ENCODE assay signal across 10 cellular contexts in the genomic region with DNA sequence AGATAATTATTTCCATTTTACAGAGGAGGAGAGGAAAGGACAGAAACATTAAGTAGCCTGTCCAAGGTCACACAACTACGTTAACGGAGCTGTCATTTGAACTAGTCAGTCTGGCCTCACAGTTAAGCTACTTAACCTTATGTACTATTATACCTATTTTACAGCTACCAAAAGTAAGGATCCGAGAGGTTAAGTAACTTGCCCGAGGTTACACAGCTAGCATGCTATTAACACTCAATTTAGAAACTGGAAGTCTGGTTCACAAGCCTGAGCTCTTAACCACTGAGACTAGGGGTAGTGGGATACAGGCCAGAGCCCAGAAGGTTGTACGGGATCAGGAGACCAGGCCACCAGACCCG. TPM values are rescaled to one million over a fixed set of nuclear protein-coding genes. Genes with fewer than 3 reads are reported as not detected.
DNase-seq lines count a peak whose midpoint lies in the region; ATAC-seq, FAIRE-seq and TF ChIP-seq lines count a peak whose summit lies in the region.
"Had no signal": no experiment of that assay in that cellular context is flagged by ENCODE, and none has a peak within 500 bp of the region (broad histone marks: within the 10 kb centered on the region; RNA-seq: fewer than 3 reads in every experiment).

No MANE protein-coding gene starts in this region.

- RAD21 ChIA-PET in GM12878 (lab: Charles Lee; ENCODE audit: unreplicated experiment), result interaction anchor here (1.1 to 2.3 kb wide), 9 partner anchors 9 to 74 kb away, joined by 4 to 20 read pairs (median 5); a partner anchor contains a TSS

- CTCF ChIA-PET in activated naive CD4-positive, alpha-beta T cell treated with anti-CD3 and anti-CD28 coated beads for 36 hours (lab: Charles Lee), result interaction anchor here (0.5 to 2.7 kb wide), 10 partner anchors 10 to 73 kb away, joined by 3 to 17 read pairs (median 7); a partner anchor contains a TSS
- CTCF ChIA-PET in GM12878 (lab: Yijun Ruan, JAX), result interaction anchor here (0.9 to 3.4 kb wide), 12 partner anchors 9 to 88 kb away, joined by 3 to 40 read pairs (median 4); a partner anchor contains a TSS

- intact Hi-C loops in activated naive CD4-positive, alpha-beta T cell treated with anti-CD3 and anti-CD28 coated beads for 36 hours (cut with micrococcal nuclease), result loop anchor here (1.0 to 5.0 kb wide), 6 partner anchors 9 to 572 kb away; a partner anchor contains a TSS
- intact Hi-C loops in GM12878 (cut with micrococcal nuclease; ENCODE audit: unreplicated experiment), result no loop called here

- peak overlapping the region; percentile 89 for H3K4me2 ChIP-seq in GM12878 (ENCODE audit: control insufficient read depth, insufficient read depth)

- peak overlapping the region; percentile 70 for H3K27ac ChIP-seq in GM12878 (ENCODE audit: control insufficient read depth, insufficient read depth)
- peak overlapping the region; percentile 92 to 99 for H3K27ac ChIP-seq in lung (ENCODE audit: low read depth in 1 of 2, low read length in 1 of 2)
- H3K27ac ChIP-seq in upper lobe of left lung, result peak overlapping the region; percentile 91 to 96 (median 96)

- peak overlapping the region; percentile 87 for H2AFZ ChIP-seq in GM12878 (ENCODE audit: control insufficient read depth, low read depth, low read length)

- peaks cover 20% of the 10 kb centered on the region for H3K36me3 Mint-ChIP-seq in activated naive CD4-positive, alpha-beta T cell treated with anti-CD3 and anti-CD28 coated beads for 36 hours (ENCODE audit: low read depth)

- peak overlapping the region; percentile 99 for H3K27ac Mint-ChIP-seq in activated naive CD4-positive, alpha-beta T cell treated with anti-CD3 and anti-CD28 coated beads for 36 hours

- H3K9ac ChIP-seq in GM12878 (ENCODE audit: control insufficient read depth, insufficient read depth, low read length), result peak overlapping the region; percentile 77

- SMC1A ChIA-PET in GM12878 (lab: Charles Lee; ENCODE audit: uncharacterized antibody, unreplicated experiment), result interaction anchor here (0.8 to 2.5 kb wide), 14 partner anchors 10 to 71 kb away, joined by 3 to 16 read pairs (median 6); a partner anchor contains a TSS

- H3K4me1 ChIP-seq in GM12878 (ENCODE audit: control insufficient read depth, insufficient read depth, low read length) (peaks cover 38% of the 10 kb centered on the region), lung (ENCODE audit: control insufficient read depth in 2 of 2, insufficient read depth in 2 of 2, low read length in 2 of 2) (peaks cover 0 to 24% of the 10 kb centered on the region in 2 donors), upper lobe of left lung (peaks cover 45 to 54% (median 45%) of the 10 kb centered on the region in 4 donors)

- BruUV-seq in GM12878 (replicated peaks; lab: Mats Ljungman, UMichigan), result no TSS peak

- peak; percentile 31 for FAIRE-seq in GM12878 (lab: Jason Lieb, UNC)
- FAIRE-seq: colon had no signal

- in situ Hi-C loops in GM12878 (cut with MboI), result no loop called here

- H4K20me1 ChIP-seq in GM12878 (ENCODE audit: control insufficient read depth, insufficient read depth), result 0 out of 2 replicates have a peak, but pooled peaks cover under 1% of the 10 kb centered on the region

- H3K4me1 Mint-ChIP-seq in activated naive CD4-positive, alpha-beta T cell treated with anti-CD3 and anti-CD28 coated beads for 36 hours (ENCODE audit: low read depth), result peaks cover 51% of the 10 kb centered on the region

- TF ChIP-seq EP300 in GM12878 (IDR thresholded peaks at IDR 0.05; ENCODE audit: borderline replicate concordance in 1 of 2, control insufficient read depth in 1 of 2, low read depth in 2 of 2, low read length in 2 of 2) (no peak), upper lobe of left lung (IDR thresholded peaks at IDR 0.05) (no peak)

- H3K79me2 ChIP-seq in GM12878 (ENCODE audit: control insufficient read depth, insufficient read depth, low read length), result peaks cover 23% of the 10 kb centered on the region

- DNase-seq in activated naive CD4-positive, alpha-beta T cell treated with anti-CD3 and anti-CD28 coated beads for 36 hours, result no peak
- DNase-seq in activated naive CD4-positive, alpha-beta T cell treated with anti-CD3 and anti-CD28 coated beads, Interleukin-2, amount 50 U/mL, for 16 hours, result no peak
- DNase-seq in GM12878 (ENCODE audit: low read depth, low spot score), result no peak
- no peak for DNase-seq in lung (ENCODE audit: low spot score)
- no peak for DNase-seq in upper lobe of left lung
- DNase-seq in midbrain (lab: John Stamatoyannopoulos, UW), result no peak

- TF ChIP-seq CTCF in GM12878 (IDR thresholded peaks at IDR 0.05 in 2 of 3, conservative IDR thresholded peaks at IDR 0.05 in 1 of 3; ENCODE audit: control insufficient read depth in 2 of 3, extremely low read depth in 1 of 3, insufficient read depth in 1 of 3, low read depth in 3 of 3, low read length in 3 of 3) (no peak), lung (IDR thresholded peaks at IDR 0.05; ENCODE audit: control extremely low read depth, extremely low read depth) (no peak), upper lobe of left lung (IDR thresholded peaks at IDR 0.05) (no peak)

- H3K27me3 Mint-ChIP-seq in activated naive CD4-positive, alpha-beta T cell treated with anti-CD3 and anti-CD28 coated beads for 36 hours (ENCODE audit: low read depth), result no peaks in the 10 kb centered on the region

- H3K9me3 Mint-ChIP-seq in activated naive CD4-positive, alpha-beta T cell treated with anti-CD3 and anti-CD28 coated beads for 36 hours, result no peaks in the 10 kb centered on the region

- ATAC-seq in GM12878 (no peak), lung (ENCODE audit: insufficient read depth, low FRiP score) (no peak), upper lobe of left lung (ENCODE audit: low FRiP score in 2 of 2) (no peak), HG03354 (IDR thresholded peaks at IDR 0.05; ENCODE audit: poor library complexity, severe bottlenecking, unreplicated experiment) (no peak), HG02973 (IDR thresholded peaks at IDR 0.05; ENCODE audit: unreplicated experiment) (no peak)

- H3K4me3 ChIP-seq in GM12878, result peak overlapping the region; percentile 90
- peak overlapping the region; percentile 97 for H3K4me3 ChIP-seq in lung
- peak overlapping the region; percentile 72 to 83 (median 79) for H3K4me3 ChIP-seq in upper lobe of left lung

- POLR2A ChIA-PET in GM12878 (lab: Charles Lee), result interaction anchor here (0.9 to 3.0 kb wide), 14 partner anchors 10 to 359 kb away, joined by 3 to 31 read pairs (median 10); a partner anchor contains a TSS

- TF ChIP-seq RAD21 in GM12878 (IDR thresholded peaks at IDR 0.05; ENCODE audit: insufficient read depth, low read depth, low read length), result no peak

- H3K27me3 ChIP-seq in GM12878 (replicated peaks in 1 of 2; ENCODE audit: control insufficient read depth in 2 of 2, insufficient read depth in 2 of 2, low read length in 1 of 2), result no peaks in the 10 kb centered on the region
- H3K27me3 ChIP-seq in lung (ENCODE audit: control insufficient read depth, insufficient read depth), result no peaks in the 10 kb centered on the region
- no peaks in the 10 kb centered on the region for H3K27me3 ChIP-seq in upper lobe of left lung

- no peak for TF ChIP-seq POLR2A in GM12878 (IDR thresholded peaks at IDR 0.05; ENCODE audit: low read depth, low read length)
- no peak for TF ChIP-seq POLR2A in upper lobe of left lung (IDR thresholded peaks at IDR 0.05)

- H3K36me3 ChIP-seq in GM12878 (ENCODE audit: control insufficient read depth in 2 of 2, insufficient read depth in 2 of 2, low read length in 1 of 2) (peaks cover 3 to 12% of the 10 kb centered on the region in 2 experiments), lung (ENCODE audit: control insufficient read depth in 2 of 2, insufficient read depth in 2 of 2, low read length in 2 of 2) (peaks cover 0 to 6% of the 10 kb centered on the region in 2 donors), upper lobe of left lung (peaks cover 0 to 24% (median 6%) of the 10 kb centered on the region in 4 donors)

- H3K9me3 ChIP-seq in GM12878 (replicated peaks; ENCODE audit: control insufficient read depth, insufficient read depth, low read length) (no peaks in the 10 kb centered on the region), lung (ENCODE audit: control insufficient read depth in 2 of 2, insufficient read depth in 1 of 2, low read length in 1 of 2) (no peaks in the 10 kb centered on the region), upper lobe of left lung (no peaks in the 10 kb centered on the region)

- 34% methylated on average over 6 of the region's 6 CpGs for WGBS in GM12878 (ENCODE audit: insufficient coverage, insufficient replicate concordance, low lambda C conversion rate, missing lambda C conversion rate)
- 36 to 39% methylated on average over 6 of the region's 6 CpGs for WGBS in lung, 2 donors
- WGBS in upper lobe of left lung, 2 donors, result 37 to 64% methylated on average over 4 to 6 of the region's 6 CpGs

- peak overlapping the region; percentile 98 for H3K4me3 Mint-ChIP-seq in activated naive CD4-positive, alpha-beta T cell treated with anti-CD3 and anti-CD28 coated beads for 36 hours

RNA-seq across cellular contexts. Expression of a gene that starts 0.5 kb away (rescaled TPM):
- 1 to 10 TPM; 2.1 TPM for total RNA-seq in activated naive CD4-positive, alpha-beta T cell treated with anti-CD3 and anti-CD28 coated beads for 36 hours
- total RNA-seq in GM12878 (2013; cell fraction: nucleolus; rRNA removed), result 7.4 and 8.8 TPM in 2 replicates
- total RNA-seq in GM12878 (2014; rRNA removed), result 3.7 and 5.1 TPM in 2 replicates
- total RNA-seq in GM12878 (2014; rRNA removed; fragmentation: Illumina TruSeq; extraction: Trizol), result 2.1 and 3.3 TPM in 2 replicates
- 2.8 and 4.5 TPM in 2 replicates for total RNA-seq in GM12878 (2021)
- 1.9 TPM for polyA plus RNA-seq in GM12878 (2011; ENCODE audit: low read depth)
- 2.8 and 3.4 TPM in 2 replicates for polyA plus RNA-seq in GM12878 (2011; rRNA removed)
- polyA plus RNA-seq in GM12878 (2011; cell fraction: cytosol; rRNA removed), result 3.8 and 3.9 TPM in 2 replicates
- 5.5 and 5.6 TPM in 2 replicates for polyA plus RNA-seq in GM12878 (2011; cell fraction: nucleus; rRNA removed)
- polyA plus RNA-seq in GM12878 (2012), result 2.0 and 2.3 TPM in 2 replicates
- polyA plus RNA-seq in GM12878 (2014; fragmentation: Illumina TruSeq; extraction: Trizol), result 3.5 and 5.5 TPM in 2 replicates
- polyA plus RNA-seq in GM12878 (2014; fragmentation: Nextera tagmentation; extraction: Ambion mirVana), result 1 to 10 TPM in 1 of 2 experiments, under 1 TPM in 1; 0.29 to 1.0 TPM
- polyA plus RNA-seq in GM12878 (2014; rRNA removed), result 4.5 and 4.6 TPM in 2 replicates
- 1 to 10 TPM; 1.3 to 2.6 TPM for polyA plus RNA-seq in GM12878 (2016; fragmentation: Nextera tagmentation; extraction: Ambion mirVana)
- polyA minus RNA-seq in GM12878 (2011; rRNA and poly(A)+ RNA removed), result 3.3 and 3.9 TPM in 2 replicates
- 2.8 TPM in 1 of 2 replicates, not detected in the other for polyA minus RNA-seq in GM12878 (2011; cell fraction: cytosol; rRNA and poly(A)+ RNA removed)
- 3.7 and 4.4 TPM in 2 replicates for polyA minus RNA-seq in GM12878 (2011; cell fraction: nucleus; rRNA and poly(A)+ RNA removed)
- total RNA-seq in lung, result 10 to 100 TPM; 18.1 to 18.7 TPM
- polyA plus RNA-seq in lung, result 1 to 10 TPM; 7.5 to 9.1 TPM
- total RNA-seq in upper lobe of left lung, result 10 to 100 TPM in 3 of 6 donors, 1 to 10 TPM in 3; 4.1 to 19.5 (median 11.9) TPM

RNA-seq across cellular contexts. Expression of a gene that starts 0.5 kb away (rescaled TPM):
- total RNA-seq in activated naive CD4-positive, alpha-beta T cell treated with anti-CD3 and anti-CD28 coated beads for 36 hours, result 10 to 100 TPM; 33.7 to 35.5 TPM
- total RNA-seq in GM12878 (2013; cell fraction: nucleolus; rRNA removed), result 30.5 and 39.4 TPM in 2 replicates
- total RNA-seq in GM12878 (2014; rRNA removed) (11.0 and 13.6 TPM in 2 replicates), GM12878 (2014; rRNA removed; fragmentation: Illumina TruSeq; extraction: Trizol) (24.9 and 26.5 TPM in 2 replicates), GM12878 (2021) (28.8 and 33.9 TPM in 2 replicates), lung (10 to 100 TPM; 16.2 to 25.7 TPM), upper lobe of left lung (10 to 100 TPM; 12.6 to 28.3 (median 15.7) TPM)
- 21.0 TPM for polyA plus RNA-seq in GM12878 (2011; ENCODE audit: low read depth)
- polyA plus RNA-seq in GM12878 (2011; rRNA removed) (30.1 and 50.1 TPM in 2 replicates), GM12878 (2014; fragmentation: Illumina TruSeq; extraction: Trizol) (23.0 and 45.6 TPM in 2 replicates), GM12878 (2014; fragmentation: Nextera tagmentation; extraction: Ambion mirVana) (1 to 10 TPM; 8.4 to 9.0 TPM), GM12878 (2014; rRNA removed) (30.8 and 31.2 TPM in 2 replicates), GM12878 (2016; fragmentation: Nextera tagmentation; extraction: Ambion mirVana) (1 to 10 TPM; 4.3 to 5.9 TPM), lung (10 to 100 TPM; 25.2 to 50.5 TPM)
- 75.5 and 87.5 TPM in 2 replicates for polyA plus RNA-seq in GM12878 (2011; cell fraction: cytosol; rRNA removed)
- polyA plus RNA-seq in GM12878 (2011; cell fraction: nucleus; rRNA removed), result 62.6 and 84.5 TPM in 2 replicates
- polyA plus RNA-seq in GM12878 (2012), result 25.4 and 31.7 TPM in 2 replicates
- 46.5 and 53.0 TPM in 2 replicates for polyA minus RNA-seq in GM12878 (2011; rRNA and poly(A)+ RNA removed)
- polyA minus RNA-seq in GM12878 (2011; cell fraction: cytosol; rRNA and poly(A)+ RNA removed), result 11.4 and 14.6 TPM in 2 replicates
- 36.4 and 44.8 TPM in 2 replicates for polyA minus RNA-seq in GM12878 (2011; cell fraction: nucleus; rRNA and poly(A)+ RNA removed)

RNA-seq across cellular contexts. Expression of a gene that starts 8.3 kb away (rescaled TPM):
- total RNA-seq in activated naive CD4-positive, alpha-beta T cell treated with anti-CD3 and anti-CD28 coated beads for 36 hours, result not detected
- total RNA-seq in GM12878 (2013; cell fraction: nucleolus; rRNA removed), result not detected in 2 replicates
- total RNA-seq in GM12878 (2014; rRNA removed) (not detected in 2 replicates), GM12878 (2014; rRNA removed; fragmentation: Illumina TruSeq; extraction: Trizol) (not detected in 2 replicates), GM12878 (2021) (not detected in 2 replicates), lung (10 to 100 TPM in 1 of 2 donors, 1 to 10 TPM in 1; 5.7 to 20.3 TPM), upper lobe of left lung (1 to 10 TPM in 5 of 6 donors, under 1 TPM in 1; 0.26 to 8.9 (median 3.1) TPM)
- polyA plus RNA-seq in GM12878 (2011; ENCODE audit: low read depth), result not detected
- polyA plus RNA-seq in GM12878 (2011; rRNA removed) (0.07 TPM in 1 of 2 replicates, not detected in the other), GM12878 (2014; fragmentation: Illumina TruSeq; extraction: Trizol) (not detected in 2 replicates), GM12878 (2014; fragmentation: Nextera tagmentation; extraction: Ambion mirVana) (not detected), GM12878 (2014; rRNA removed) (not detected in 2 replicates), GM12878 (2016; fragmentation: Nextera tagmentation; extraction: Ambion mirVana) (not detected), lung (10 to 100 TPM in 1 of 2 donors, 1 to 10 TPM in 1; 8.7 to 12.2 TPM)
- 0.07 TPM in 1 of 2 replicates, not detected in the other for polyA plus RNA-seq in GM12878 (2011; cell fraction: cytosol; rRNA removed)
- not detected in 2 replicates for polyA plus RNA-seq in GM12878 (2011; cell fraction: nucleus; rRNA removed)
- polyA plus RNA-seq in GM12878 (2012), result 0.20 TPM in 1 of 2 replicates, not detected in the other
- 0.26 TPM in 1 of 2 replicates, not detected in the other for polyA minus RNA-seq in GM12878 (2011; rRNA and poly(A)+ RNA removed)
- polyA minus RNA-seq in GM12878 (2011; cell fraction: cytosol; rRNA and poly(A)+ RNA removed), result not detected in 2 replicates
- not detected in 2 replicates for polyA minus RNA-seq in GM12878 (2011; cell fraction: nucleus; rRNA and poly(A)+ RNA removed)
- total RNA-seq: Daoy had no signal

RNA-seq across cellular contexts. Expression of a gene that starts 8.9 kb away (rescaled TPM):
- 100 to 1,000 TPM; 112 to 116 TPM for total RNA-seq in activated naive CD4-positive, alpha-beta T cell treated with anti-CD3 and anti-CD28 coated beads for 36 hours
- total RNA-seq in GM12878 (2013; cell fraction: nucleolus; rRNA removed), result 33.4 and 45.6 TPM in 2 replicates
- 126 and 130 TPM in 2 replicates for total RNA-seq in GM12878 (2014; rRNA removed)
- total RNA-seq in GM12878 (2014; rRNA removed; fragmentation: Illumina TruSeq; extraction: Trizol), result 81.9 and 89.4 TPM in 2 replicates
- 117 and 142 TPM in 2 replicates for total RNA-seq in GM12878 (2021)
- 64.8 TPM for polyA plus RNA-seq in GM12878 (2011; ENCODE audit: low read depth)
- polyA plus RNA-seq in GM12878 (2011; rRNA removed), result 85.4 and 270 TPM in 2 replicates
- 383 and 456 TPM in 2 replicates for polyA plus RNA-seq in GM12878 (2011; cell fraction: cytosol; rRNA removed)
- 369 and 394 TPM in 2 replicates for polyA plus RNA-seq in GM12878 (2011; cell fraction: nucleus; rRNA removed)
- 102 and 109 TPM in 2 replicates for polyA plus RNA-seq in GM12878 (2012)
- polyA plus RNA-seq in GM12878 (2014; fragmentation: Illumina TruSeq; extraction: Trizol), result 308 and 325 TPM in 2 replicates
- 10 to 100 TPM; 58.2 to 88.6 TPM for polyA plus RNA-seq in GM12878 (2014; fragmentation: Nextera tagmentation; extraction: Ambion mirVana)
- polyA plus RNA-seq in GM12878 (2014; rRNA removed), result 118 and 122 TPM in 2 replicates
- polyA plus RNA-seq in GM12878 (2016; fragmentation: Nextera tagmentation; extraction: Ambion mirVana), result 100 to 1,000 TPM; 229 to 254 TPM
- polyA minus RNA-seq in GM12878 (2011; rRNA and poly(A)+ RNA removed), result 81.9 and 101 TPM in 2 replicates
- 32.6 and 48.3 TPM in 2 replicates for polyA minus RNA-seq in GM12878 (2011; cell fraction: cytosol; rRNA and poly(A)+ RNA removed)
- 54.6 and 92.9 TPM in 2 replicates for polyA minus RNA-seq in GM12878 (2011; cell fraction: nucleus; rRNA and poly(A)+ RNA removed)
- total RNA-seq in lung, result 10 to 100 TPM; 15.6 to 37.9 TPM
- polyA plus RNA-seq in lung, result 10 to 100 TPM; 48.1 to 82.1 TPM
- total RNA-seq in upper lobe of left lung, result 10 to 100 TPM; 17.8 to 52.1 (median 40.3) TPM

RNA-seq across cellular contexts. Expression of a gene that starts 15.2 kb away (rescaled TPM):
- 10 to 100 TPM; 87.7 to 88.5 TPM for total RNA-seq in activated naive CD4-positive, alpha-beta T cell treated with anti-CD3 and anti-CD28 coated beads for 36 hours
- total RNA-seq in GM12878 (2013; cell fraction: nucleolus; rRNA removed), result 438 and 460 TPM in 2 replicates
- total RNA-seq in GM12878 (2014; rRNA removed) (34.2 and 40.6 TPM in 2 replicates), GM12878 (2014; rRNA removed; fragmentation: Illumina TruSeq; extraction: Trizol) (20.3 TPM in 2 replicates), GM12878 (2021) (35.3 and 39.2 TPM in 2 replicates), lung (100 to 1,000 TPM in 1 of 2 donors, 10 to 100 TPM in 1; 40.1 to 101 TPM), upper lobe of left lung (100 to 1,000 TPM in 2 of 6 donors, 10 to 100 TPM in 4; 26.0 to 339 (median 67.2) TPM)
- 34.5 TPM for polyA plus RNA-seq in GM12878 (2011; ENCODE audit: low read depth)
- polyA plus RNA-seq in GM12878 (2011; rRNA removed) (102 and 104 TPM in 2 replicates), GM12878 (2014; fragmentation: Illumina TruSeq; extraction: Trizol) (17.8 and 23.6 TPM in 2 replicates), GM12878 (2014; fragmentation: Nextera tagmentation; extraction: Ambion mirVana) (1 to 10 TPM; 3.1 to 5.0 TPM), GM12878 (2014; rRNA removed) (48.1 and 49.5 TPM in 2 replicates), GM12878 (2016; fragmentation: Nextera tagmentation; extraction: Ambion mirVana) (10 to 100 TPM; 35.8 to 36.6 TPM), lung (10 to 100 TPM; 22.3 to 28.4 TPM)
- 59.3 and 61.2 TPM in 2 replicates for polyA plus RNA-seq in GM12878 (2011; cell fraction: cytosol; rRNA removed)
- polyA plus RNA-seq in GM12878 (2011; cell fraction: nucleus; rRNA removed), result 590 and 828 TPM in 2 replicates
- 59.1 and 92.4 TPM in 2 replicates for polyA plus RNA-seq in GM12878 (2012)
- 65.4 and 72.9 TPM in 2 replicates for polyA minus RNA-seq in GM12878 (2011; rRNA and poly(A)+ RNA removed)
- 22.0 and 24.3 TPM in 2 replicates for polyA minus RNA-seq in GM12878 (2011; cell fraction: cytosol; rRNA and poly(A)+ RNA removed)
- polyA minus RNA-seq in GM12878 (2011; cell fraction: nucleus; rRNA and poly(A)+ RNA removed), result 177 and 185 TPM in 2 replicates
